ENCODE assay signal across 9 cellular contexts in the genomic region with DNA sequence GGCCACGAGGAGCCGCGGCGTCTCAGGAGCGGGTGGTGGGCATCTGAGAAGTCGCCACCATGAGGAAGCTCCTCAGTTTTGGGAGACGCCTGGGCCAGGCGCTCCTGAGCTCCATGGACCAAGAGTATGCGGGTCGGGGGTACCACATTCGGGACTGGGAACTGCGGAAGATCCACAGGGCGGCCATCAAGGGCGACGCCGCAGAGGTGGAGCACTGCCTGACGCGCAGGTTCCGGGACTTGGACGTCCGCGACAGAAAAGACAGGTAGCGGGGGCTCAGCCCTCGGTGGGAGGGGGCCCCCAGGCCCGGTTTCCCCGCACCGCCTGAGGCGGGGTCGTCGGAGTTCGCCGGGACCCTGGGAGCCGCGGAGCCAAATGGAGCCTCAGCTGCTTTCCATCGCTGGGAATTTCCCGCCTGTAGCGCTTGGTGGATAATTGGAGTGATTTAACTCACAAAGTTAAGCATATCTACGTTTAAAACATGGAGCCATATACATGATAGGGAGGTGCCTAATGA. TPM values are rescaled to one million over a fixed set of nuclear protein-coding genes. Genes with fewer than 3 reads are reported as not detected.
A peak's percentile ranks its signal among the peaks of the same experiment; 100 is the strongest.
DNase-seq lines count a peak whose midpoint lies in the region; ATAC-seq and TF ChIP-seq lines count a peak whose summit lies in the region.
"Had no signal": no experiment of that assay in that cellular context is flagged by ENCODE, and none has a peak within 500 bp of the region (broad histone marks: within the 10 kb centered on the region; RNA-seq: fewer than 3 reads in every experiment).

No MANE protein-coding gene starts in this region.

- H3K36me3 ChIP-seq in skeletal muscle satellite cell (ENCODE audit: insufficient read depth, low read length) = no peaks in the 10 kb centered on the region

- POLR2A ChIA-PET in activated CD4-positive, alpha-beta memory T cell treated with anti-CD3 and anti-CD28 coated beads for 36 hours (lab: Charles Lee) = interaction anchor here (1.7 kb wide), 1 partner anchor 14 kb away, joined by 8 read pairs; no protein-coding TSS in a partner anchor

- CTCF ChIA-PET in activated CD4-positive, alpha-beta memory T cell treated with anti-CD3 and anti-CD28 coated beads for 36 hours (lab: Charles Lee) = interaction anchor here (0.6 to 1.5 kb wide), 3 partner anchors 51 to 99 kb away, joined by 3 to 6 read pairs (median 4); a partner anchor contains a TSS

- H3K9ac ChIP-seq in skeletal muscle satellite cell (ENCODE audit: low read depth, low read length) = peak overlapping the region; percentile 84

- H3K4me2 ChIP-seq in skeletal muscle satellite cell (ENCODE audit: low read length) = peak overlapping the region; percentile 95

- peaks cover 3% of the 10 kb centered on the region for H3K4me1 ChIP-seq in skeletal muscle satellite cell (ENCODE audit: control insufficient read depth, insufficient read depth, low read length)

- no peaks in the 10 kb centered on the region for H3K36me3 Mint-ChIP-seq in activated CD4-positive, alpha-beta memory T cell treated with anti-CD3 and anti-CD28 coated beads for 36 hours

- peaks cover 7% of the 10 kb centered on the region for H3K4me1 Mint-ChIP-seq in activated CD4-positive, alpha-beta memory T cell treated with anti-CD3 and anti-CD28 coated beads for 36 hours (ENCODE audit: low read depth)

- H3K4me3 Mint-ChIP-seq in activated CD4-positive, alpha-beta memory T cell treated with anti-CD3 and anti-CD28 coated beads for 36 hours = peak overlapping the region; percentile 80

- peak; percentile 5 for DNase-seq in activated naive CD4-positive, alpha-beta T cell treated with Interleukin-2 at 50 U/mL for 16 hours
- DNase-seq in activated naive CD4-positive, alpha-beta T cell (lab: John Stamatoyannopoulos, UW) = no peak
- peak; percentile 20 for DNase-seq in activated CD4-positive, alpha-beta memory T cell treated with anti-CD3 and anti-CD28 coated beads for 36 hours
- DNase-seq in foreskin fibroblast (peak in 1 of 2 donors; percentile 37), NCI-H510A treated with DMSO at 0.1 percent for 48 hours (lab: John Stamatoyannopoulos, UW) (no peak)

- intact Hi-C loops in activated CD4-positive, alpha-beta memory T cell treated with anti-CD3 and anti-CD28 coated beads for 36 hours (cut with micrococcal nuclease) = no loop called here

- H3K4me3 ChIP-seq in foreskin fibroblast (ENCODE audit: low read depth in 1 of 2, low read length in 2 of 2) (peak overlapping the region; percentile 44 to 50), skeletal muscle satellite cell (ENCODE audit: low read length) (peak overlapping the region; percentile 88)
- H3K4me3 ChIP-seq: GM12878 had no signal

- no peak for TF ChIP-seq CTCF in foreskin fibroblast (IDR thresholded peaks at IDR 0.05; ENCODE audit: low read depth, low read length)

- no peaks in the 10 kb centered on the region for H3K9me3 Mint-ChIP-seq in activated CD4-positive, alpha-beta memory T cell treated with anti-CD3 and anti-CD28 coated beads for 36 hours

- H3K27me3 ChIP-seq in skeletal muscle satellite cell (ENCODE audit: control insufficient read depth, insufficient read depth, low read length) = no peaks in the 10 kb centered on the region

- peaks cover 44% of the 10 kb centered on the region for H3K27me3 Mint-ChIP-seq in activated CD4-positive, alpha-beta memory T cell treated with anti-CD3 and anti-CD28 coated beads for 36 hours

- no peaks in the 10 kb centered on the region for H3K9me3 ChIP-seq in skeletal muscle satellite cell (replicated peaks; ENCODE audit: low read length)

- ATAC-seq in HG03135 (IDR thresholded peaks at IDR 0.05; ENCODE audit: unreplicated experiment) = no peak
- no peak for ATAC-seq in GM18858 (IDR thresholded peaks at IDR 0.05; ENCODE audit: unreplicated experiment)

- no peak overlapping the region for H3K27ac Mint-ChIP-seq in activated CD4-positive, alpha-beta memory T cell treated with anti-CD3 and anti-CD28 coated beads for 36 hours

RNA-seq across cellular contexts. Expression of a gene that starts 0.4 kb away (rescaled TPM):
- total RNA-seq in activated CD4-positive, alpha-beta memory T cell treated with anti-CD3 and anti-CD28 coated beads for 36 hours = 1 to 10 TPM in 1 of 2 experiments, under 1 TPM in 1; 0.31 to 1.5 TPM
- total RNA-seq in skeletal muscle satellite cell (2012; rRNA removed) = under 0.01 and 0.22 TPM in 2 replicates
- total RNA-seq: GM12878 had no signal

RNA-seq across cellular contexts. Expression of a gene that starts 50.8 kb away (rescaled TPM):
- total RNA-seq in activated CD4-positive, alpha-beta memory T cell treated with anti-CD3 and anti-CD28 coated beads for 36 hours = 10 to 100 TPM; 38.1 to 39.7 TPM
- total RNA-seq in skeletal muscle satellite cell (2012; rRNA removed) = 41.8 and 45.7 TPM in 2 replicates

Comparison
In these comparisons a context has a peak if more than half of its experiments do, and no peak if none do; other contexts are left out.
1. DNase-seq: peak in activated naive CD4-positive, alpha-beta T cell treated with Interleukin-2 at 50 U/mL for 16 hours (single experiment) and activated CD4-positive, alpha-beta memory T cell treated with anti-CD3 and anti-CD28 coated beads for 36 hours (single experiment); none in activated naive CD4-positive, alpha-beta T cell (0 of 4) and NCI-H510A treated with DMSO at 0.1 percent for 48 hours (single experiment).